15 cellular contexts compared by ENCODE assay signal in genomic region chr10:76550806-76551205, GRCh38.
DNase-seq lines count a peak whose midpoint lies in the region; ATAC-seq and TF ChIP-seq lines count a peak whose summit lies in the region.
"Had no signal": no experiment of that assay in that cellular context is flagged by ENCODE, and none has a peak within 500 bp of the region (broad histone marks: within the 10 kb centered on the region; RNA-seq: fewer than 3 reads in every experiment).

No MANE protein-coding gene starts in this region.

- peaks cover 11% of the 10 kb centered on the region; the same call in 1 of the 2 replicates for H3K4me1 ChIP-seq in HUES6 (ENCODE audit: control insufficient read depth, insufficient read depth, low read length)
- H3K4me1 ChIP-seq in endodermal cell (ENCODE audit: control insufficient read depth, insufficient read depth, low read length), result peaks cover 7% of the 10 kb centered on the region
- H3K4me1 ChIP-seq in mesendoderm (ENCODE audit: control insufficient read depth, low read depth, low read length), result no peaks in the 10 kb centered on the region

- H3K36me3 Mint-ChIP-seq in endodermal cell (ENCODE audit: low read depth), result no peaks in the 10 kb centered on the region
- no peaks in the 10 kb centered on the region for H3K36me3 Mint-ChIP-seq in activated CD4-positive, alpha-beta T cell treated with anti-CD3 and anti-CD28 coated beads, Interleukin-2, amount 10 ng/mL, durations not matched to agents 24 days and 14 days (ENCODE audit: low read depth)
- H3K36me3 Mint-ChIP-seq: CD4-positive, CD25-positive, alpha-beta regulatory T cell had no signal

- H3K27ac ChIP-seq in HUES6 (ENCODE audit: low read depth, low read length), result peak overlapping the region; percentile 31; the same call in 1 of the 2 replicates
- no peak overlapping the region for H3K27ac ChIP-seq in endodermal cell (ENCODE audit: low read depth, low read length)
- no peak overlapping the region for H3K27ac ChIP-seq in mesendoderm (ENCODE audit: low read depth, low read length)
- H3K27ac ChIP-seq: neutrophil had no signal

- DNase-seq in endodermal cell (peak; percentile 51), mesendoderm (peak; percentile 49), NCI-H1092 (lab: John Stamatoyannopoulos, UW) (no peak)
- no peak for DNase-seq in activated CD4-positive, alpha-beta T cell treated with anti-CD3 and anti-CD28 coated beads, Interleukin-2, amount 10 ng/mL, durations not matched to agents 24 days and 14 days
- DNase-seq: anterior cingulate cortex; CD4-positive, CD25-positive, alpha-beta regulatory T cell; NCI-H2029; NCI-H524 treated with DMSO at 0.1 percent for 48 hours; SK-N-SH; stimulated activated naive CD4-positive, alpha-beta T cell had no signal

- H3K27ac Mint-ChIP-seq in endodermal cell, result peak overlapping the region; percentile 32
- H3K27ac Mint-ChIP-seq in activated CD4-positive, alpha-beta T cell treated with anti-CD3 and anti-CD28 coated beads, Interleukin-2, amount 10 ng/mL, durations not matched to agents 24 days and 14 days, result no peak overlapping the region
- H3K27ac Mint-ChIP-seq: CD4-positive, CD25-positive, alpha-beta regulatory T cell had no signal

- H3K9ac ChIP-seq in HUES6 (ENCODE audit: low read length) (peak overlapping the region; percentile 40), endodermal cell (ENCODE audit: extremely low read depth, low read length, poor library complexity, severe bottlenecking) (no peak overlapping the region), mesendoderm (ENCODE audit: low read length) (no peak overlapping the region)
- H3K9ac ChIP-seq: SK-N-SH had no signal

- 64 to 71% methylated on average over 1 of the region's 1 CpG for WGBS in endodermal cell (ENCODE audit: insufficient coverage in 1 of 2, insufficient read length in 1 of 2), 2 experiments
- WGBS in mesendoderm (ENCODE audit: extremely low coverage, insufficient coverage, low lambda C conversion rate), result no CpG with 5 or more reads among the region's 1 CpG

- H2BK15ac ChIP-seq in mesendoderm (replicated peaks; ENCODE audit: low read depth), result no peak overlapping the region

- no peak overlapping the region for H3K18ac ChIP-seq in mesendoderm (ENCODE audit: low read length)

- H3K4ac ChIP-seq in mesendoderm (ENCODE audit: low read depth, low read length), result peak overlapping the region; percentile 45

- ATAC-seq in HG02571 (IDR thresholded peaks at IDR 0.05; ENCODE audit: unreplicated experiment) (no peak), GM18519 (IDR thresholded peaks at IDR 0.05; ENCODE audit: low FRiP score, unreplicated experiment) (no peak)

- H3K27me3 ChIP-seq in HUES6 (ENCODE audit: control insufficient read depth, insufficient read depth, low read length) (no peaks in the 10 kb centered on the region), endodermal cell (ENCODE audit: control insufficient read depth, insufficient read depth, low read length, poor library complexity, severe bottlenecking) (no peaks in the 10 kb centered on the region), mesendoderm (ENCODE audit: insufficient read depth, low read length, poor library complexity) (no peaks in the 10 kb centered on the region)
- H3K27me3 ChIP-seq: neutrophil had no signal

- H3K9me3 ChIP-seq in HUES6 (ENCODE audit: control insufficient read depth, insufficient read depth, low read depth, low read length), result no peaks in the 10 kb centered on the region
- H3K9me3 ChIP-seq in endodermal cell (ENCODE audit: control insufficient read depth, low read length), result no peaks in the 10 kb centered on the region
- H3K9me3 ChIP-seq: neutrophil, SK-N-SH had no signal

- H2AK5ac ChIP-seq in mesendoderm (ENCODE audit: low read length), result no peak overlapping the region

- H3K4me3 ChIP-seq in HUES6 (ENCODE audit: low read depth, low read length), result no peak overlapping the region
- H3K4me3 ChIP-seq in endodermal cell (ENCODE audit: low read length), result no peak overlapping the region
- H3K4me3 ChIP-seq in mesendoderm (ENCODE audit: low read length), result no peak overlapping the region
- H3K4me3 ChIP-seq: skin epidermis had no signal

- no peak overlapping the region for H2BK5ac ChIP-seq in mesendoderm (ENCODE audit: low read length)

- peaks cover 5% of the 10 kb centered on the region for H3K27me3 Mint-ChIP-seq in endodermal cell (ENCODE audit: insufficient read depth)
- H3K27me3 Mint-ChIP-seq in activated CD4-positive, alpha-beta T cell treated with anti-CD3 and anti-CD28 coated beads, Interleukin-2, amount 10 ng/mL, durations not matched to agents 24 days and 14 days, result no peaks in the 10 kb centered on the region

- H3K4me1 Mint-ChIP-seq in endodermal cell, result peaks cover 7% of the 10 kb centered on the region
- H3K4me1 Mint-ChIP-seq in activated CD4-positive, alpha-beta T cell treated with anti-CD3 and anti-CD28 coated beads, Interleukin-2, amount 10 ng/mL, durations not matched to agents 24 days and 14 days, result peaks cover 1% of the 10 kb centered on the region
- H3K4me1 Mint-ChIP-seq: CD4-positive, CD25-positive, alpha-beta regulatory T cell had no signal

- no peak overlapping the region for H3K4me3 Mint-ChIP-seq in endodermal cell
- H3K4me3 Mint-ChIP-seq in activated CD4-positive, alpha-beta T cell treated with anti-CD3 and anti-CD28 coated beads, Interleukin-2, amount 10 ng/mL, durations not matched to agents 24 days and 14 days, result no peak overlapping the region
- H3K4me3 Mint-ChIP-seq: CD4-positive, CD25-positive, alpha-beta regulatory T cell had no signal

- no peak overlapping the region for H4K8ac ChIP-seq in mesendoderm (ENCODE audit: low read depth, low read length)

- H2BK120ac ChIP-seq in mesendoderm (ENCODE audit: low read depth, low read length), result no peak overlapping the region

- H4K5ac ChIP-seq in mesendoderm (ENCODE audit: low read length), result no peak overlapping the region

- H3K79me1 ChIP-seq in mesendoderm (ENCODE audit: low read length), result no peaks in the 10 kb centered on the region

- no peak overlapping the region for H3K56ac ChIP-seq in mesendoderm (ENCODE audit: low read length)

- H3K9me3 Mint-ChIP-seq in endodermal cell, result no peaks in the 10 kb centered on the region
- no peaks in the 10 kb centered on the region for H3K9me3 Mint-ChIP-seq in activated CD4-positive, alpha-beta T cell treated with anti-CD3 and anti-CD28 coated beads, Interleukin-2, amount 10 ng/mL, durations not matched to agents 24 days and 14 days

- TF ChIP-seq CTCF in endodermal cell (conservative IDR thresholded peaks at IDR 0.05), result no peak

- H3K23ac ChIP-seq in mesendoderm (ENCODE audit: low read length), result no peak overlapping the region

- H3K4me2 ChIP-seq in mesendoderm (ENCODE audit: low read length), result no peak overlapping the region
- H3K4me2 ChIP-seq: SK-N-SH had no signal

- intact Hi-C loops in activated CD4-positive, alpha-beta T cell treated with anti-CD3 and anti-CD28 coated beads, Interleukin-2, amount 10 ng/mL, durations not matched to agents 24 days and 14 days (cut with micrococcal nuclease), result no loop called here

- H3K79me2 ChIP-seq in mesendoderm (ENCODE audit: control insufficient read depth, insufficient read depth, low read length), result no peaks in the 10 kb centered on the region

- no peaks in the 10 kb centered on the region for H3K36me3 ChIP-seq in HUES6 (ENCODE audit: control insufficient read depth, insufficient read depth, low read length)
- H3K36me3 ChIP-seq in endodermal cell (ENCODE audit: control insufficient read depth, insufficient read depth, low read length), result no peaks in the 10 kb centered on the region
- no peaks in the 10 kb centered on the region for H3K36me3 ChIP-seq in mesendoderm (ENCODE audit: control insufficient read depth, insufficient read depth, low read length)
- H3K36me3 ChIP-seq: neutrophil had no signal

Comparison
In these comparisons a context has a peak if more than half of its experiments do, and no peak if none do; other contexts are left out.
1. DNase-seq: peak in endodermal cell (single experiment) and mesendoderm (single experiment); none in NCI-H1092 (single experiment) and activated CD4-positive, alpha-beta T cell treated with anti-CD3 and anti-CD28 coated beads, Interleukin-2, amount 10 ng/mL, durations not matched to agents 24 days and 14 days (single experiment).